ENCODE assay signal across 8 cellular contexts in genomic region chr5:170297589-170298462, GRCh38.
A peak's percentile ranks its signal among the peaks of the same experiment; 100 is the strongest.
DNase-seq lines count a peak whose midpoint lies in the region; ATAC-seq and TF ChIP-seq lines count a peak whose summit lies in the region.

Gene LCP2, minus strand, starts transcription at chr5:170297777. Its CDS starts 166 bp downstream, at chr5:170297611.

- no peaks in the 10 kb centered on the region for H3K36me3 ChIP-seq in RWPE2 (ENCODE audit: low read depth)
- H3K36me3 ChIP-seq in parathyroid adenoma (ENCODE audit: control insufficient read depth, insufficient read depth, low read length) = no peaks in the 10 kb centered on the region

- TF ChIP-seq CTCF in RWPE2 (IDR thresholded peaks at IDR 0.05; ENCODE audit: poor library complexity, severe bottlenecking) (no peak), parathyroid adenoma (IDR thresholded peaks at IDR 0.05) (no peak)

- no peaks in the 10 kb centered on the region for H3K4me1 ChIP-seq in RWPE2 (ENCODE audit: insufficient read depth, poor library complexity, severe bottlenecking)
- no peaks in the 10 kb centered on the region for H3K4me1 ChIP-seq in parathyroid adenoma

- DNase-seq in RWPE2 (ENCODE audit: low spot score) (no peak), hippocampal formation (lab: John Stamatoyannopoulos, UW) (no peak), OCI-M2 (lab: John Stamatoyannopoulos, UW; ENCODE audit: unreplicated experiment) (no peak), NCI-H128 (lab: John Stamatoyannopoulos, UW; ENCODE audit: unreplicated experiment) (no peak)
- peak; percentile 57 for DNase-seq in central memory CD4-positive, alpha-beta T cell

- no peak within 1 kb of the TSS for H3K9ac ChIP-seq in parathyroid adenoma

- H3K9me3 ChIP-seq in RWPE2 (ENCODE audit: severe bottlenecking) (no peaks in the 10 kb centered on the region), parathyroid adenoma (ENCODE audit: control insufficient read depth, low read length) (no peaks in the 10 kb centered on the region)

- H3K27me3 ChIP-seq in RWPE2 (ENCODE audit: insufficient read depth, poor library complexity, severe bottlenecking) = peaks cover 4% of the 10 kb centered on the region
- no peaks in the 10 kb centered on the region for H3K27me3 ChIP-seq in parathyroid adenoma (ENCODE audit: control insufficient read depth, insufficient read depth, low read length)

- H3K4me2 ChIP-seq in parathyroid adenoma (ENCODE audit: low read length) = peak within 1 kb of the TSS; percentile 9

- H2AFZ ChIP-seq in parathyroid adenoma = no peak within 1 kb of the TSS

- H3K4me3 ChIP-seq in RWPE2 (ENCODE audit: severe bottlenecking) (no peak within 1 kb of the TSS), parathyroid adenoma (ENCODE audit: low read depth, low read length) (peak within 1 kb of the TSS; percentile 35)

- H3K27ac ChIP-seq in RWPE2 (ENCODE audit: poor library complexity, severe bottlenecking) = no peak within 1 kb of the TSS
- H3K27ac ChIP-seq in parathyroid adenoma = peak within 1 kb of the TSS; percentile 57

- H3K79me2 ChIP-seq in parathyroid adenoma = no peaks in the 10 kb centered on the region

- ATAC-seq in GM18873 (IDR thresholded peaks at IDR 0.05; ENCODE audit: low FRiP score, unreplicated experiment) (peak; percentile 51), HG02759 (IDR thresholded peaks at IDR 0.05; ENCODE audit: unreplicated experiment) (peak; percentile 49), RWPE2 (ENCODE audit: low read depth) (0 out of 3 replicates have a peak, but pooled peaks have one; percentile 15)
